Comparison of ENCODE assay signal across 23 cellular contexts in the genomic region with DNA sequence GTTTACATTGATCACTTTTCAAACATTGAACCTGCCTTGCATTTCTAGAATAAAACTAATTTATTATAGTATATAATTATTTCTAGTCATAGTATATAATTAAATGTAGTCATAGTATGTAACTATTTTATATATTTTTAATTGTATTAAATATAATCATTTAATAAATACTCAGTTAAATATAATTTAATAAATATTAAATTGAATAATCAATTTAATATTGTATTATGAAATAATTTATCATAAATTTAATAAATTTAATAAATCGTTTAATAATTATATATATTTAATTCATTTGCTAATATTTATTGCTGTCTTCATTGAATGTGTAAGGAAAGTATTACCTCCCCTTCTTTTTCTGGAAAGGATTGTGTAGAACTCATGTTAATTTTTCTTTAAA.
DNase-seq lines count a peak whose midpoint lies in the region; ATAC-seq, FAIRE-seq and TF ChIP-seq lines count a peak whose summit lies in the region.
"Had no signal": no experiment of that assay in that cellular context is flagged by ENCODE, and none has a peak within 500 bp of the region (broad histone marks: within the 10 kb centered on the region; RNA-seq: fewer than 3 reads in every experiment).

No MANE protein-coding gene starts in this region.

- peaks cover 6% of the 10 kb centered on the region; the same call in 1 of the 2 replicates for H3K9me3 Mint-ChIP-seq in WTC11

- no peaks in the 10 kb centered on the region for H3K27me3 Mint-ChIP-seq in WTC11 (ENCODE audit: low read depth)
- H3K27me3 Mint-ChIP-seq: CD4-positive, CD25-positive, alpha-beta regulatory T cell had no signal

- CTCF ChIA-PET in WTC11 (lab: Charles Lee): no interaction called here

- DNase-seq in WTC11 (ENCODE audit: low spot score) (no peak), frontal cortex (ENCODE audit: low spot score in 2 of 2) (no peak), pancreas (no peak), T1000 (lab: John Stamatoyannopoulos, UW) (no peak), NCI-H1105 (lab: John Stamatoyannopoulos, UW) (no peak), Kasumi-1 (lab: John Stamatoyannopoulos, UW) (no peak)
- DNase-seq: 8988T; Caco-2; CD4-positive, CD25-positive, alpha-beta regulatory T cell; CD8-positive, alpha-beta T cell; DMS 273 treated with DMSO at 0.1 percent for 48 hours; DMS79; EL; GF-D8; GM23248; H7; HCEC 1CT had no signal

- H3K27ac ChIP-seq in pancreas: no peak overlapping the region
- H3K27ac ChIP-seq: BLaER1, C4-2B, GM23248 had no signal

- no peaks in the 10 kb centered on the region for H3K4me1 ChIP-seq in pancreas
- H3K4me1 ChIP-seq: BLaER1 had no signal

- no peak for TF ChIP-seq CTCF in WTC11 (IDR thresholded peaks at IDR 0.05)
- no peak for TF ChIP-seq CTCF in pancreas (IDR thresholded peaks at IDR 0.05)

- no peak overlapping the region for H3K4me3 ChIP-seq in pancreas
- H3K4me3 ChIP-seq: BLaER1, GM23248 had no signal

- WGBS in pancreas, 2 donors: 87 to 93% methylated on average over 1 of the region's 1 CpG

- peak; percentile 92 for FAIRE-seq in G401.6 (lab: Jason Lieb, UNC)
- FAIRE-seq in frontal cortex (lab: Jason Lieb, UNC): peak; percentile 99
- peak; percentile 98 for FAIRE-seq in pancreas (lab: Jason Lieb, UNC)
- FAIRE-seq: GM12892 had no signal

- no peaks in the 10 kb centered on the region for H3K9me3 ChIP-seq in pancreas
- H3K9me3 ChIP-seq: BLaER1, Caco-2 had no signal

- intact Hi-C loops in pancreas (cut with DNase I): no loop called here

- ATAC-seq in WTC11 (no peak), pancreas (no peak), GM19397 (IDR thresholded peaks at IDR 0.05; ENCODE audit: unreplicated experiment) (no peak)
- ATAC-seq: CD8-positive, alpha-beta T cell had no signal

- H3K4me1 Mint-ChIP-seq in WTC11: peaks cover 25% of the 10 kb centered on the region
- H3K4me1 Mint-ChIP-seq: B cell; CD4-positive, CD25-positive, alpha-beta regulatory T cell had no signal

- no peak overlapping the region for H3K27ac Mint-ChIP-seq in WTC11
- H3K27ac Mint-ChIP-seq: B cell; CD4-positive, CD25-positive, alpha-beta regulatory T cell; CD8-positive, alpha-beta T cell had no signal

- POLR2A ChIA-PET in WTC11 (lab: Charles Lee): no interaction called here

- no peaks in the 10 kb centered on the region for H3K36me3 Mint-ChIP-seq in WTC11
- H3K36me3 Mint-ChIP-seq: CD4-positive, CD25-positive, alpha-beta regulatory T cell; CD8-positive, alpha-beta T cell had no signal

- no peaks in the 10 kb centered on the region for H3K36me3 ChIP-seq in pancreas
- H3K36me3 ChIP-seq: BLaER1 had no signal

- H3K27me3 ChIP-seq in pancreas: no peaks in the 10 kb centered on the region
- H3K27me3 ChIP-seq: BLaER1 had no signal

- H3K4me3 Mint-ChIP-seq in WTC11: no peak overlapping the region
- H3K4me3 Mint-ChIP-seq: B cell; CD4-positive, CD25-positive, alpha-beta regulatory T cell; CD8-positive, alpha-beta T cell had no signal

TF ChIP-seq in WTC11, 78 proteins besides CTCF, POLR2A, EP300 and RAD21:
- TF ChIP-seq HMGA2 (CRISPR knock-in tag; IDR thresholded peaks at IDR 0.05): peak; percentile 99
- TF ChIP-seq, protein P1, sequence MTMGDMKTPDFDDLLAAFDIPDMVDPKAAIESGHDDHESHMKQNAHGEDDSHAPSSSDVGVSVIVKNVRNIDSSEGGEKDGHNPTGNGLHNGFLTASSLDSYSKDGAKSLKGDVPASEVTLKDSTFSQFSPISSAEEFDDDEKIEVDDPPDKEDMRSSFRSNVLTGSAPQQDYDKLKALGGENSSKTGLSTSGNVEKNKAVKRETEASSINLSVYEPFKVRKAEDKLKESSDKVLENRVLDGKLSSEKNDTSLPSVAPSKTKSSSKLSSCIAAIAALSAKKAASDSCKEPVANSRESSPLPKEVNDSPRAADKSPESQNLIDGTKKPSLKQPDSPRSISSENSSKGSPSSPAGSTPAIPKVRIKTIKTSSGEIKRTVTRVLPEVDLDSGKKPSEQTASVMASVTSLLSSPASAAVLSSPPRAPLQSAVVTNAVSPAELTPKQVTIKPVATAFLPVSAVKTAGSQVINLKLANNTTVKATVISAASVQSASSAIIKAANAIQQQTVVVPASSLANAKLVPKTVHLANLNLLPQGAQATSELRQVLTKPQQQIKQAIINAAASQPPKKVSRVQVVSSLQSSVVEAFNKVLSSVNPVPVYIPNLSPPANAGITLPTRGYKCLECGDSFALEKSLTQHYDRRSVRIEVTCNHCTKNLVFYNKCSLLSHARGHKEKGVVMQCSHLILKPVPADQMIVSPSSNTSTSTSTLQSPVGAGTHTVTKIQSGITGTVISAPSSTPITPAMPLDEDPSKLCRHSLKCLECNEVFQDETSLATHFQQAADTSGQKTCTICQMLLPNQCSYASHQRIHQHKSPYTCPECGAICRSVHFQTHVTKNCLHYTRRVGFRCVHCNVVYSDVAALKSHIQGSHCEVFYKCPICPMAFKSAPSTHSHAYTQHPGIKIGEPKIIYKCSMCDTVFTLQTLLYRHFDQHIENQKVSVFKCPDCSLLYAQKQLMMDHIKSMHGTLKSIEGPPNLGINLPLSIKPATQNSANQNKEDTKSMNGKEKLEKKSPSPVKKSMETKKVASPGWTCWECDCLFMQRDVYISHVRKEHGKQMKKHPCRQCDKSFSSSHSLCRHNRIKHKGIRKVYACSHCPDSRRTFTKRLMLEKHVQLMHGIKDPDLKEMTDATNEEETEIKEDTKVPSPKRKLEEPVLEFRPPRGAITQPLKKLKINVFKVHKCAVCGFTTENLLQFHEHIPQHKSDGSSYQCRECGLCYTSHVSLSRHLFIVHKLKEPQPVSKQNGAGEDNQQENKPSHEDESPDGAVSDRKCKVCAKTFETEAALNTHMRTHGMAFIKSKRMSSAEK (CRISPR knock-in tag; IDR thresholded peaks at IDR 0.05; ENCODE audit: borderline replicate concordance): no peak
